In genomic region chr20:25254986-25255680, GRCh38 we compare ENCODE assay signal across 10 cellular contexts. TPM values are rescaled to one million over a fixed set of nuclear protein-coding genes. Genes with fewer than 3 reads are reported as not detected.
A peak's percentile ranks its signal among the peaks of the same experiment; 100 is the strongest.
DNase-seq lines count a peak whose midpoint lies in the region; ATAC-seq and TF ChIP-seq lines count a peak whose summit lies in the region.
"Had no signal": no experiment of that assay in that cellular context is flagged by ENCODE, and none has a peak within 500 bp of the region (broad histone marks: within the 10 kb centered on the region; RNA-seq: fewer than 3 reads in every experiment).

No MANE protein-coding gene starts in this region.

- POLR2A ChIA-PET in WTC11 (lab: Charles Lee), result interaction anchor here (0.6 kb wide), 1 partner anchor 11 kb away, joined by 7 read pairs; no protein-coding TSS in a partner anchor

- CTCF ChIA-PET in WTC11 (lab: Charles Lee), result interaction anchor here (1.6 kb wide), 1 partner anchor 144 kb away, joined by 7 read pairs; no protein-coding TSS in a partner anchor

- TF ChIP-seq CTCF in WTC11 (IDR thresholded peaks at IDR 0.05) (no peak), HFFc6 (IDR thresholded peaks at IDR 0.05) (no peak), GM13976 (IDR thresholded peaks at IDR 0.05; ENCODE audit: borderline replicate concordance, control extremely low read depth, extremely low read depth, insufficient read depth, missing control alignments) (no peak)

- no peak overlapping the region for H3K4me3 ChIP-seq in CD4-positive, CD25-positive, alpha-beta regulatory T cell (ENCODE audit: low read depth, low read length)

- H3K4me1 Mint-ChIP-seq in CD4-positive, CD25-positive, alpha-beta regulatory T cell, result peaks cover 9 to 90% (median 40%) of the 10 kb centered on the region in 4 donors
- H3K4me1 Mint-ChIP-seq in WTC11 (peaks cover 13% of the 10 kb centered on the region), HFFc6 (ENCODE audit: low read depth) (peaks cover 41% of the 10 kb centered on the region)

- peak overlapping the region; percentile 20 to 69 (median 23) for H3K27ac Mint-ChIP-seq in CD4-positive, CD25-positive, alpha-beta regulatory T cell
- H3K27ac Mint-ChIP-seq in WTC11 (peak overlapping the region; percentile 49; the same call in 1 of the 2 replicates), HFFc6 (no peak overlapping the region)

- H3K27ac ChIP-seq in CD4-positive, CD25-positive, alpha-beta regulatory T cell (ENCODE audit: insufficient read depth, low read length, poor library complexity, severe bottlenecking), result no peak overlapping the region

- intact Hi-C loops in left cardiac atrium (cut with DNase I), result loop anchor here in 1 of 2 donors (5.0 to 10.0 kb wide), 2 partner anchors 37 to 260 kb away; partner anchors contain the start of gene APMAP

- ATAC-seq in CD4-positive, CD25-positive, alpha-beta regulatory T cell (ENCODE audit: low read depth in 2 of 2), result peak in 1 of 2 donors; percentile 43
- ATAC-seq in WTC11 (peak; percentile 59), left cardiac atrium (peak; percentile 84 to 90), HG03025 (IDR thresholded peaks at IDR 0.05; ENCODE audit: low FRiP score, unreplicated experiment) (no peak), HG02678 (IDR thresholded peaks at IDR 0.05; ENCODE audit: unreplicated experiment) (no peak)

- H3K4me1 ChIP-seq in CD4-positive, CD25-positive, alpha-beta regulatory T cell (ENCODE audit: control insufficient read depth, insufficient read depth, low read length, poor library complexity, severe bottlenecking), result peaks cover 20% of the 10 kb centered on the region

- in situ Hi-C loops in GM13976 (cut with MboI; ENCODE audit: low sequenced_read_pairs, unreplicated experiment), result no loop called here

- H3K27me3 ChIP-seq in CD4-positive, CD25-positive, alpha-beta regulatory T cell (ENCODE audit: control insufficient read depth, insufficient read depth, low read length), result no peaks in the 10 kb centered on the region

- no peaks in the 10 kb centered on the region for H3K9me3 Mint-ChIP-seq in CD4-positive, CD25-positive, alpha-beta regulatory T cell
- peaks cover 5% of the 10 kb centered on the region; the same call in 1 of the 2 replicates for H3K9me3 Mint-ChIP-seq in WTC11
- no peaks in the 10 kb centered on the region for H3K9me3 Mint-ChIP-seq in HFFc6

- H3K36me3 ChIP-seq in CD4-positive, CD25-positive, alpha-beta regulatory T cell (ENCODE audit: control insufficient read depth, insufficient read depth, low read length), result peaks cover 6% of the 10 kb centered on the region

- H3K9me3 ChIP-seq in CD4-positive, CD25-positive, alpha-beta regulatory T cell (ENCODE audit: control insufficient read depth in 2 of 2, low read length in 2 of 2), result no peaks in the 10 kb centered on the region

- no peaks in the 10 kb centered on the region for H3K27me3 Mint-ChIP-seq in CD4-positive, CD25-positive, alpha-beta regulatory T cell
- H3K27me3 Mint-ChIP-seq in WTC11 (ENCODE audit: low read depth) (no peaks in the 10 kb centered on the region), HFFc6 (ENCODE audit: insufficient read depth) (no peaks in the 10 kb centered on the region; the same call in none of the 2 replicates)

- no peak for DNase-seq in CD4-positive, CD25-positive, alpha-beta regulatory T cell
- DNase-seq in WTC11 (ENCODE audit: low spot score) (no peak), left cardiac atrium (peak; percentile 63), pons (ENCODE audit: low spot score) (peak; percentile 89), HFFc6 (no peak), GM13976 (ENCODE audit: low spot score) (no peak)
- DNase-seq: islet precursor cell, NCI-H1436 had no signal

- H3K36me3 Mint-ChIP-seq in CD4-positive, CD25-positive, alpha-beta regulatory T cell, result peaks cover 7% of the 10 kb centered on the region
- peaks cover 21% of the 10 kb centered on the region for H3K36me3 Mint-ChIP-seq in WTC11
- peaks cover 34% of the 10 kb centered on the region for H3K36me3 Mint-ChIP-seq in HFFc6 (ENCODE audit: low read depth)

- H3K4me3 Mint-ChIP-seq in CD4-positive, CD25-positive, alpha-beta regulatory T cell, result peak overlapping the region in 1 of 4 donors; percentile 36
- H3K4me3 Mint-ChIP-seq in WTC11, result no peak overlapping the region
- no peak overlapping the region for H3K4me3 Mint-ChIP-seq in HFFc6

TF ChIP-seq in WTC11, 78 proteins besides CTCF, POLR2A, EP300 and RAD21 (continues in another document):
- TF ChIP-seq SP1 (CRISPR knock-in tag; conservative IDR thresholded peaks at IDR 0.05) (no peak), ATF1 (CRISPR knock-in tag; IDR thresholded peaks at IDR 0.05) (no peak), USF2 (CRISPR knock-in tag; IDR thresholded peaks at IDR 0.05) (no peak), ZNF317 (CRISPR knock-in tag; IDR thresholded peaks at IDR 0.05; ENCODE audit: borderline replicate concordance, low read depth) (no peak), ETV6 (CRISPR knock-in tag; IDR thresholded peaks at IDR 0.05) (no peak), OVOL2 (CRISPR knock-in tag; IDR thresholded peaks at IDR 0.05; ENCODE audit: borderline replicate concordance) (no peak), SMAD4 (CRISPR knock-in tag; IDR thresholded peaks at IDR 0.05) (no peak), NR1H2 (CRISPR knock-in tag; IDR thresholded peaks at IDR 0.05) (no peak), ZNF138 (CRISPR knock-in tag; conservative IDR thresholded peaks at IDR 0.05) (no peak)
- TF ChIP-seq, protein P1, sequence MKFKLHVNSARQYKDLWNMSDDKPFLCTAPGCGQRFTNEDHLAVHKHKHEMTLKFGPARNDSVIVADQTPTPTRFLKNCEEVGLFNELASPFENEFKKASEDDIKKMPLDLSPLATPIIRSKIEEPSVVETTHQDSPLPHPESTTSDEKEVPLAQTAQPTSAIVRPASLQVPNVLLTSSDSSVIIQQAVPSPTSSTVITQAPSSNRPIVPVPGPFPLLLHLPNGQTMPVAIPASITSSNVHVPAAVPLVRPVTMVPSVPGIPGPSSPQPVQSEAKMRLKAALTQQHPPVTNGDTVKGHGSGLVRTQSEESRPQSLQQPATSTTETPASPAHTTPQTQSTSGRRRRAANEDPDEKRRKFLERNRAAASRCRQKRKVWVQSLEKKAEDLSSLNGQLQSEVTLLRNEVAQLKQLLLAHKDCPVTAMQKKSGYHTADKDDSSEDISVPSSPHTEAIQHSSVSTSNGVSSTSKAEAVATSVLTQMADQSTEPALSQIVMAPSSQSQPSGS (CRISPR knock-in tag; IDR thresholded peaks at IDR 0.05; ENCODE audit: borderline replicate concordance, low read depth), result no peak
- TF ChIP-seq, protein P2, sequence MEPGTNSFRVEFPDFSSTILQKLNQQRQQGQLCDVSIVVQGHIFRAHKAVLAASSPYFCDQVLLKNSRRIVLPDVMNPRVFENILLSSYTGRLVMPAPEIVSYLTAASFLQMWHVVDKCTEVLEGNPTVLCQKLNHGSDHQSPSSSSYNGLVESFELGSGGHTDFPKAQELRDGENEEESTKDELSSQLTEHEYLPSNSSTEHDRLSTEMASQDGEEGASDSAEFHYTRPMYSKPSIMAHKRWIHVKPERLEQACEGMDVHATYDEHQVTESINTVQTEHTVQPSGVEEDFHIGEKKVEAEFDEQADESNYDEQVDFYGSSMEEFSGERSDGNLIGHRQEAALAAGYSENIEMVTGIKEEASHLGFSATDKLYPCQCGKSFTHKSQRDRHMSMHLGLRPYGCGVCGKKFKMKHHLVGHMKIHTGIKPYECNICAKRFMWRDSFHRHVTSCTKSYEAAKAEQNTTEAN (CRISPR knock-in tag; IDR thresholded peaks at IDR 0.05), result no peak
- TF ChIP-seq, protein P3, sequence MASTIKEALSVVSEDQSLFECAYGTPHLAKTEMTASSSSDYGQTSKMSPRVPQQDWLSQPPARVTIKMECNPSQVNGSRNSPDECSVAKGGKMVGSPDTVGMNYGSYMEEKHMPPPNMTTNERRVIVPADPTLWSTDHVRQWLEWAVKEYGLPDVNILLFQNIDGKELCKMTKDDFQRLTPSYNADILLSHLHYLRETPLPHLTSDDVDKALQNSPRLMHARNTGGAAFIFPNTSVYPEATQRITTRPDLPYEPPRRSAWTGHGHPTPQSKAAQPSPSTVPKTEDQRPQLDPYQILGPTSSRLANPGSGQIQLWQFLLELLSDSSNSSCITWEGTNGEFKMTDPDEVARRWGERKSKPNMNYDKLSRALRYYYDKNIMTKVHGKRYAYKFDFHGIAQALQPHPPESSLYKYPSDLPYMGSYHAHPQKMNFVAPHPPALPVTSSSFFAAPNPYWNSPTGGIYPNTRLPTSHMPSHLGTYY (CRISPR knock-in tag; IDR thresholded peaks at IDR 0.05), result no peak

RNA-seq across cellular contexts. Expression of gene PYGB, which starts 7.2 kb away (rescaled TPM):
- 37.2 TPM for total RNA-seq in CD4-positive, CD25-positive, alpha-beta regulatory T cell
- polyA plus RNA-seq in CD4-positive, CD25-positive, alpha-beta regulatory T cell, result 10 to 100 TPM; 45.3 to 64.6 (median 52.4) TPM
- 44.5 to 48.5 TPM (median 46.3 TPM) in 3 replicates for total RNA-seq in WTC11 (2021)
- total RNA-seq in left cardiac atrium, result 100 to 1,000 TPM; 103 to 152 TPM
- total RNA-seq in HFFc6 (2021; fragmentation: NEBNext Ultra II Directional; extraction: Animal tissue kit (Norgen Biotek cat#: 25700)), result 10 to 100 TPM; 65.4 to 75.6 (median 70.2) TPM

RNA-seq across cellular contexts. Expression of gene ENTPD6, which starts 59.6 kb away (rescaled TPM):
- 68.0 TPM for total RNA-seq in CD4-positive, CD25-positive, alpha-beta regulatory T cell
- polyA plus RNA-seq in CD4-positive, CD25-positive, alpha-beta regulatory T cell, result 10 to 100 TPM; 27.2 to 36.5 (median 30.6) TPM
- 41.1 to 56.9 TPM (median 47.4 TPM) in 3 replicates for total RNA-seq in WTC11 (2021)
- 100 to 1,000 TPM; 110 to 127 TPM for total RNA-seq in left cardiac atrium
- 10 to 100 TPM; 46.2 to 53.2 (median 51.6) TPM for total RNA-seq in HFFc6 (2021; fragmentation: NEBNext Ultra II Directional; extraction: Animal tissue kit (Norgen Biotek cat#: 25700))

Comparison
In these comparisons a context has a peak if more than half of its experiments do, and no peak if none do; other contexts are left out.
1. ATAC-seq: peak in WTC11 (single experiment) and left cardiac atrium (2 of 2); none in HG03025 (single experiment) and HG02678 (single experiment).
2. DNase-seq: peak in left cardiac atrium (single experiment) and pons (single experiment); none in CD4-positive, CD25-positive, alpha-beta regulatory T cell (0 of 3), WTC11 (single experiment), HFFc6 (single experiment) and GM13976 (single experiment).